Comparison of ENCODE assay signal across 16 cellular contexts in genomic region chr15:81589671-81590070, GRCh38.
A peak's percentile ranks its signal among the peaks of the same experiment; 100 is the strongest.
DNase-seq lines count a peak whose midpoint lies in the region.
"Had no signal": no experiment of that assay in that cellular context is flagged by ENCODE, and none has a peak within 500 bp of the region (broad histone marks: within the 10 kb centered on the region; RNA-seq: fewer than 3 reads in every experiment).

No MANE protein-coding gene starts in this region.

- H3K4ac ChIP-seq in trophoblast cell (ENCODE audit: low read depth, low read length), result no peak overlapping the region

- no peak overlapping the region for H4K91ac ChIP-seq in trophoblast cell (ENCODE audit: low read depth, low read length)

- no peak overlapping the region for H2BK120ac ChIP-seq in trophoblast cell (ENCODE audit: insufficient read depth, low read length, poor library complexity)

- no peak overlapping the region for H4K12ac ChIP-seq in trophoblast cell (ENCODE audit: low read depth, low read length)

- no peak overlapping the region for H2AK5ac ChIP-seq in trophoblast cell (ENCODE audit: low read length)

- no peak overlapping the region for H2BK12ac ChIP-seq in trophoblast cell (ENCODE audit: low read length)

- H3K27ac ChIP-seq in SJCRH30, result peak overlapping the region; percentile 47
- no peak overlapping the region for H3K27ac ChIP-seq in trophoblast cell (ENCODE audit: low read depth, low read length)
- H3K27ac ChIP-seq: 22Rv1; A549; BLaER1 treated with 17β-estradiol and CSF1 and Interleukin-3, amounts not matched to agents 10 nM and 100 nM; C4-2B had no signal

- H3K14ac ChIP-seq in trophoblast cell (ENCODE audit: low read length), result no peak overlapping the region

- no peaks in the 10 kb centered on the region for H3K79me2 ChIP-seq in trophoblast cell (ENCODE audit: control insufficient read depth, insufficient read depth, low read length, poor library complexity)

- no peak overlapping the region for H3K9ac ChIP-seq in trophoblast cell (ENCODE audit: low read length)
- H3K9ac ChIP-seq: BLaER1 treated with 17β-estradiol and CSF1 and Interleukin-3, amounts not matched to agents 10 nM and 100 nM had no signal

- no peak overlapping the region for H3K18ac ChIP-seq in trophoblast cell (ENCODE audit: low read length)

- H3K4me3 ChIP-seq in SJCRH30 (no peak overlapping the region), trophoblast cell (ENCODE audit: low read depth, low read length) (no peak overlapping the region)
- H3K4me3 ChIP-seq: A549; BLaER1 treated with 17β-estradiol and CSF1 and Interleukin-3, amounts not matched to agents 10 nM and 100 nM; GM12878 had no signal

- H3K27me3 ChIP-seq in SJCRH30 (no peaks in the 10 kb centered on the region), trophoblast cell (ENCODE audit: insufficient read depth, low read length) (no peaks in the 10 kb centered on the region)
- H3K27me3 ChIP-seq: BLaER1 treated with 17β-estradiol and CSF1 and Interleukin-3, amounts not matched to agents 10 nM and 100 nM had no signal

- H3K9me3 ChIP-seq in SJCRH30 (replicated peaks), result 0 out of 2 replicates have a peak, but pooled peaks cover 4% of the 10 kb centered on the region
- H3K9me3 ChIP-seq in trophoblast cell (ENCODE audit: insufficient read depth, low read depth, low read length), result no peaks in the 10 kb centered on the region
- H3K9me3 ChIP-seq: Caco-2 had no signal

- no CpG with 5 or more reads among the region's 4 CpGs for WGBS in trophoblast cell (ENCODE audit: extremely low coverage, insufficient coverage, insufficient read length)

- H3K36me3 ChIP-seq in SJCRH30 (no peaks in the 10 kb centered on the region), trophoblast cell (ENCODE audit: control insufficient read depth in 1 of 2, insufficient read depth in 2 of 2, low read length in 2 of 2) (no peaks in the 10 kb centered on the region)
- H3K36me3 ChIP-seq: BLaER1 treated with 17β-estradiol and CSF1 and Interleukin-3, amounts not matched to agents 10 nM and 100 nM had no signal

- no peak overlapping the region for H2BK5ac ChIP-seq in trophoblast cell (ENCODE audit: low read depth, low read length, poor library complexity)

- H3K4me2 ChIP-seq in trophoblast cell (ENCODE audit: low read length), result no peak overlapping the region
- H3K4me2 ChIP-seq: A549; BLaER1 treated with 17β-estradiol and CSF1 and Interleukin-3, amounts not matched to agents 10 nM and 100 nM had no signal

- H3K4me1 ChIP-seq in SJCRH30 (peaks cover 11% of the 10 kb centered on the region), trophoblast cell (ENCODE audit: control insufficient read depth in 1 of 2, insufficient read depth in 2 of 2, low read length in 2 of 2) (no peaks in the 10 kb centered on the region)
- H3K4me1 ChIP-seq: A549, Caco-2 had no signal

- no peaks in the 10 kb centered on the region for H3K79me1 ChIP-seq in trophoblast cell (ENCODE audit: low read length)

- no peak overlapping the region for H3K23ac ChIP-seq in trophoblast cell (ENCODE audit: low read length)

- no peak overlapping the region for H4K8ac ChIP-seq in trophoblast cell (ENCODE audit: low read depth, low read length)

- no peak overlapping the region for H2AFZ ChIP-seq in trophoblast cell (ENCODE audit: insufficient read depth, low read length, poor library complexity)

- DNase-seq in DMS 273 (lab: John Stamatoyannopoulos, UW; ENCODE audit: unreplicated experiment), result peak; percentile 57
- DNase-seq in DMS 273 treated with DMSO at 0.1 percent for 48 hours (lab: John Stamatoyannopoulos, UW), result no peak
- no peak for DNase-seq in SJCRH30
- DNase-seq in trophoblast cell, result peak; percentile 74 to 88
- no peak for DNase-seq in GF-D8 (lab: John Stamatoyannopoulos, UW)
- DNase-seq: AML-193; Caco-2; Calu3; CD4-positive, alpha-beta T cell; CD8-positive, alpha-beta T cell; DMS79 treated with DMSO at 0.1 percent for 48 hours had no signal

Comparison
In these comparisons a context has a peak if more than half of its experiments do, and no peak if none do; other contexts are left out.
1. DNase-seq: peak in DMS 273 (single experiment) and trophoblast cell (2 of 2); none in DMS 273 treated with DMSO at 0.1 percent for 48 hours (single experiment), SJCRH30 (0 of 2) and GF-D8 (single experiment).